In genomic region chr3:14900881-14901873, GRCh38 we compare ENCODE assay signal across 25 cellular contexts. TPM values are rescaled to one million over a fixed set of nuclear protein-coding genes. Genes with fewer than 3 reads are reported as not detected.
DNase-seq lines count a peak whose midpoint lies in the region; ATAC-seq, FAIRE-seq and TF ChIP-seq lines count a peak whose summit lies in the region.
"Had no signal": no experiment of that assay in that cellular context is flagged by ENCODE, and none has a peak within 500 bp of the region (broad histone marks: within the 10 kb centered on the region; RNA-seq: fewer than 3 reads in every experiment).

No MANE protein-coding gene starts in this region.

- H3K27me3 ChIP-seq in H7 (ENCODE audit: control insufficient read depth, insufficient read depth, low read length) = no peaks in the 10 kb centered on the region
- H3K27me3 ChIP-seq in H1 (replicated peaks in 1 of 4; ENCODE audit: control insufficient read depth in 3 of 4, extremely low read depth in 1 of 4, insufficient read depth in 3 of 4, low read length in 3 of 4) = no peaks in the 10 kb centered on the region
- no peaks in the 10 kb centered on the region for H3K27me3 ChIP-seq in SJCRH30
- H3K27me3 ChIP-seq: vagina had no signal

- TF ChIP-seq CTCF in H1 (IDR thresholded peaks at IDR 0.05; ENCODE audit: control extremely low read depth in 1 of 3, insufficient read depth in 1 of 3, low read depth in 1 of 3, low read length in 3 of 3) = no peak
- TF ChIP-seq CTCF in mucosa of descending colon (IDR thresholded peaks at IDR 0.05) = no peak

- H4K20me1 ChIP-seq in H1 (replicated peaks in 1 of 2; ENCODE audit: control insufficient read depth in 1 of 2, insufficient read depth in 2 of 2, low read length in 2 of 2) = no peaks in the 10 kb centered on the region

- H3K4me1 Mint-ChIP-seq in activated T-helper 17 cell treated with anti-CD3 and anti-CD28 coated beads, Interleukin-2, amount 50 U/mL, for 72 hours = no peaks in the 10 kb centered on the region

- peak overlapping the region; percentile 85 for H2BK120ac ChIP-seq in H1 (replicated peaks; ENCODE audit: low read depth, low read length)

- no peak overlapping the region for H3K4me3 Mint-ChIP-seq in activated T-helper 17 cell treated with anti-CD3 and anti-CD28 coated beads, Interleukin-2, amount 50 U/mL, for 72 hours
- H3K4me3 Mint-ChIP-seq: T-helper 2 cell treated with Interferon-gamma antibody and Interleukin-4, amounts not matched to agents 5 μg/mL and 100 μg/mL, for 36 hours had no signal

- no peak overlapping the region for H3K9ac ChIP-seq in H1 (replicated peaks in 1 of 4; ENCODE audit: extremely low read depth in 1 of 4, low read depth in 3 of 4, low read length in 3 of 4)

- peak overlapping the region; percentile 47; the same call in 1 of the 2 replicates for H2BK5ac ChIP-seq in H1 (ENCODE audit: low read depth, low read length)

- H3K27ac Mint-ChIP-seq in activated T-helper 17 cell treated with anti-CD3 and anti-CD28 coated beads, Interleukin-2, amount 50 U/mL, for 72 hours = no peak overlapping the region
- H3K27ac Mint-ChIP-seq: activated T-helper 2 cell treated with anti-CD3 and anti-CD28 coated beads, Interferon-gamma antibody, Interleukin-2, Interleukin-4, amounts not matched to agents 10 μg/mL and 5 μg/mL and 100 μg/mL, durations not matched to agents 14 hours and 24 hours and 36 hours; T-helper 2 cell treated with Interferon-gamma antibody and Interleukin-4, amounts not matched to agents 5 μg/mL and 100 μg/mL, for 36 hours had no signal

- H3K14ac ChIP-seq in H1 (ENCODE audit: insufficient read length) = no peak overlapping the region

- no peaks in the 10 kb centered on the region for H3K79me1 ChIP-seq in H1 (ENCODE audit: low read depth, low read length)

- peak overlapping the region; percentile 89 for H2BK15ac ChIP-seq in H1 (ENCODE audit: low read length)

- no peaks in the 10 kb centered on the region for H3K23me2 ChIP-seq in H1 (ENCODE audit: low read depth, low read length)

- peak; percentile 68 for ATAC-seq in mucosa of descending colon
- ATAC-seq in activated T-helper 17 cell treated with anti-CD3 and anti-CD28 coated beads, Interleukin-2, amount 50 U/mL, for 72 hours (replicated peaks) = no peak

- peak; percentile 64 for DNase-seq in H7
- DNase-seq in MV-4-11 (lab: John Stamatoyannopoulos, UW) = peak; percentile 13
- DNase-seq in H1 (ENCODE audit: low read depth in 1 of 2, low spot score in 2 of 2) = no peak
- DNase-seq in mucosa of descending colon = no peak
- no peak for DNase-seq in SJCRH30
- no peak for DNase-seq in NCI-H748 (lab: John Stamatoyannopoulos, UW; ENCODE audit: unreplicated experiment)
- no peak for DNase-seq in activated CD8-positive, alpha-beta memory T cell treated with anti-CD3 and anti-CD28 coated beads, Interleukin-2, amount 50 U/mL, for 48 hours
- DNase-seq: activated CD4-positive, alpha-beta T cell treated with anti-CD3 and anti-CD28 coated beads, Interleukin-2, amount 50 U/mL, for 4 hours; activated CD8-positive, alpha-beta memory T cell treated with anti-CD3 and anti-CD28 coated beads, Interleukin-2, amount 50 U/mL, for 4 hours; C1 segment of cervical spinal cord; cerebellar nuclear complex; glutamatergic neuron; GOT3; mesenchymal stem cell; NCI-H1417; NCI-H2107; NCI-H446; nucleus accumbens; stimulated activated CD4-positive, alpha-beta T cell treated with anti-CD3 and anti-CD28 coated beads, Interleukin-2, amount 100 ng/mL, for 48 hours; stimulated activated naive CD4-positive, alpha-beta T cell had no signal

- H3K27me3 Mint-ChIP-seq in activated T-helper 17 cell treated with anti-CD3 and anti-CD28 coated beads, Interleukin-2, amount 50 U/mL, for 72 hours = peaks cover 15% of the 10 kb centered on the region

- no peak for TF ChIP-seq POLR2A in H1 (IDR thresholded peaks at IDR 0.05; ENCODE audit: control extremely low read depth in 1 of 2, low read depth in 2 of 2, low read length in 2 of 2)

- peak overlapping the region; percentile 91; the same call in 1 of the 2 replicates for H2AK5ac ChIP-seq in H1 (ENCODE audit: low read depth, low read length)

- H3K4me1 ChIP-seq in H1 (replicated peaks in 1 of 4; ENCODE audit: control insufficient read depth in 3 of 4, insufficient read depth in 4 of 4, low read length in 3 of 4) (peaks cover 3 to 26% (median 19%) of the 10 kb centered on the region in 4 experiments), mucosa of descending colon (ENCODE audit: low read depth) (no peaks in the 10 kb centered on the region), SJCRH30 (no peaks in the 10 kb centered on the region)

- H2AFZ ChIP-seq in H1 (ENCODE audit: low read length) = no peak overlapping the region

- CTCF ChIA-PET in H1 (lab: Charles Lee; ENCODE audit: partially characterized antibody) = interaction anchor here (0.8 to 23.5 kb wide), 17 partner anchors 13 to 196 kb away, joined by 3 to 337 read pairs (median 6); no protein-coding TSS in a partner anchor

- H4K8ac ChIP-seq in H1 (ENCODE audit: extremely low read depth, insufficient read depth, low read length) = no peak overlapping the region; the same call in 1 of the 2 replicates

- peak overlapping the region; percentile 18 for H4K5ac ChIP-seq in H1 (ENCODE audit: insufficient read length, low read depth, low read length)

- peak overlapping the region; percentile 12 for H4K91ac ChIP-seq in H1 (replicated peaks; ENCODE audit: insufficient read length, low read length)

- TF ChIP-seq RAD21 in H1 (IDR thresholded peaks at IDR 0.05 in 1 of 2, conservative IDR thresholded peaks at IDR 0.05 in 1 of 2; ENCODE audit: low read depth in 2 of 2, low read length in 2 of 2) = no peak

- WGBS in H1 (ENCODE audit: extremely low coverage in 1 of 2, insufficient coverage in 1 of 2, insufficient read length in 1 of 2, insufficient replicate concordance in 2 of 2, low coverage in 1 of 2, low lambda C conversion rate in 2 of 2, missing lambda C conversion rate in 1 of 2), 2 experiments = 68% methylated on average over 15 of the region's 15 CpGs; no CpG with 5 or more reads in 1 of the 2 experiments

- H3K4me3 ChIP-seq in H7 (ENCODE audit: insufficient read depth, low read depth, low read length) (no peak overlapping the region), H1 (ENCODE audit: extremely low read depth in 1 of 4, insufficient read depth in 2 of 4, low read depth in 3 of 4, low read length in 4 of 4) (0 out of 8 replicates have a peak overlapping the region, but pooled peaks of 1 of the 4 experiments have one; percentile 2), mucosa of descending colon (no peak overlapping the region), SJCRH30 (no peak overlapping the region)
- H3K4me3 ChIP-seq: thoracic aorta, vagina had no signal

- H3K4me2 ChIP-seq in H1 (ENCODE audit: insufficient read depth in 1 of 2, low read depth in 2 of 2, low read length in 2 of 2) = peak overlapping the region; percentile 22 to 54; a peak in 3 of 4 replicates

- H3K9me3 ChIP-seq in H1 (ENCODE audit: insufficient read depth in 2 of 2, low read depth in 1 of 2, low read length in 1 of 2) (0 out of 4 replicates have a peak, but pooled peaks cover 0 to 4% of the 10 kb centered on the region in 2 experiments), mucosa of descending colon (peaks cover 3% of the 10 kb centered on the region), SJCRH30 (replicated peaks) (0 out of 2 replicates have a peak, but pooled peaks cover 4% of the 10 kb centered on the region)
- H3K9me3 ChIP-seq: thoracic aorta, vagina had no signal

- H3K18ac ChIP-seq in H1 (ENCODE audit: extremely low read depth, low read length) = peak overlapping the region; percentile 38

- intact Hi-C loops in mucosa of descending colon (cut with DNase I, micrococcal nuclease) = no loop called here

- FAIRE-seq in H1 (lab: Jason Lieb, UNC) = no peak

- H3K79me2 ChIP-seq in H1 (ENCODE audit: control insufficient read depth in 1 of 2, insufficient read depth in 2 of 2, low read length in 2 of 2) = no peaks in the 10 kb centered on the region

- H3K4ac ChIP-seq in H1 (replicated peaks; ENCODE audit: insufficient read length, low read depth, low read length) = peak overlapping the region; percentile 13

- H3K27ac ChIP-seq in H1 (ENCODE audit: low read depth, low read length) (no peak overlapping the region), SJCRH30 (no peak overlapping the region)
- H3K27ac ChIP-seq: thoracic aorta had no signal

- H2BK20ac ChIP-seq in H1 (ENCODE audit: low read length) = peak overlapping the region; percentile 75; the same call in 1 of the 2 replicates

- H3K36me3 Mint-ChIP-seq in activated T-helper 17 cell treated with anti-CD3 and anti-CD28 coated beads, Interleukin-2, amount 50 U/mL, for 72 hours (ENCODE audit: low read depth) = no peaks in the 10 kb centered on the region

- H3K23ac ChIP-seq in H1 (ENCODE audit: insufficient read length) = no peak overlapping the region

- POLR2A ChIA-PET in H1 (lab: Charles Lee; ENCODE audit: partially characterized antibody) = interaction anchor here (0.9 kb wide), 1 partner anchor 46 kb away, joined by 3 read pairs; no protein-coding TSS in a partner anchor

- H3K36me3 ChIP-seq in H7 (replicated peaks; ENCODE audit: control insufficient read depth, insufficient read depth, low read length) (peaks cover 3% of the 10 kb centered on the region), H1 (ENCODE audit: control insufficient read depth in 2 of 4, insufficient read depth in 4 of 4, low read length in 3 of 4) (peaks cover 0 to 2% (median 0%) of the 10 kb centered on the region in 4 experiments; a peak in 1 of 8 replicates), mucosa of descending colon (ENCODE audit: low read depth) (no peaks in the 10 kb centered on the region), SJCRH30 (no peaks in the 10 kb centered on the region)
- H3K36me3 ChIP-seq: thoracic aorta, vagina had no signal

- H3K9me3 Mint-ChIP-seq in activated T-helper 17 cell treated with anti-CD3 and anti-CD28 coated beads, Interleukin-2, amount 50 U/mL, for 72 hours = peaks cover 8% of the 10 kb centered on the region

- H2BK12ac ChIP-seq in H1 (ENCODE audit: low read depth, low read length) = peak overlapping the region; percentile 55; the same call in 1 of the 2 replicates

- no peak for TF ChIP-seq EP300 in H1 (IDR thresholded peaks at IDR 0.05; ENCODE audit: borderline replicate concordance in 1 of 2, low read depth in 2 of 2, low read length in 2 of 2)

- H3K56ac ChIP-seq in H1 (replicated peaks; ENCODE audit: insufficient read length, low read depth, low read length) = no peak overlapping the region

RNA-seq across cellular contexts. Expression of gene NR2C2, which starts 46.2 kb away (rescaled TPM):
- 14.7 and 25.6 TPM in 2 replicates for total RNA-seq in H7 (2014; rRNA removed; shearing (Covaris generic))
- total RNA-seq in H1 (2021; fragmentation: NEBNext Ultra II Directional; extraction: Animal tissue kit (Norgen Biotek cat#: 25700)) = 43.1 and 44.4 TPM in 2 replicates
- 16.6 and 17.5 TPM in 2 replicates for polyA plus RNA-seq in H1 (2011; rRNA removed)
- polyA plus RNA-seq in H1 (2011; cell fraction: cytosol; rRNA removed) = 18.1 TPM
- polyA plus RNA-seq in H1 (2011; cell fraction: nucleus; rRNA removed) = 78.9 TPM
- polyA plus RNA-seq in H1 (2012, experiment 1 of 2) = 18.7 to 28.5 TPM (median 26.7 TPM) in 4 replicates
- 2.1 TPM for polyA plus RNA-seq in H1 (2012, experiment 2 of 2)
- polyA plus RNA-seq in H1 (2013, experiment 1 of 2) = 26.7 TPM
- polyA plus RNA-seq in H1 (2013, experiment 2 of 2) = 23.9 TPM
- 54.6 and 58.7 TPM in 2 replicates for polyA minus RNA-seq in H1 (2011; rRNA and poly(A)+ RNA removed)
- 34.1 TPM for polyA minus RNA-seq in H1 (2011; cell fraction: cytosol; rRNA and poly(A)+ RNA removed)
- polyA minus RNA-seq in H1 (2011; cell fraction: nucleus; rRNA and poly(A)+ RNA removed) = 93.2 TPM
- total RNA-seq in mucosa of descending colon = 10 to 100 TPM; 37.6 to 56.6 (median 53.9) TPM
- total RNA-seq in SJCRH30 (2014; rRNA removed; shearing (Covaris generic)) = 27.0 and 27.2 TPM in 2 replicates
- total RNA-seq in activated T-helper 17 cell treated with anti-CD3 and anti-CD28 coated beads, Interleukin-2, amount 50 U/mL, for 72 hours = 10 to 100 TPM; 45.4 to 50.6 TPM

Comparison
In these comparisons a context has a peak if more than half of its experiments do, and no peak if none do; other contexts are left out.
1. DNase-seq: peak in H7 (single experiment) and MV-4-11 (single experiment); none in H1 (0 of 2), mucosa of descending colon (0 of 3), SJCRH30 (0 of 2), NCI-H748 (single experiment) and activated CD8-positive, alpha-beta memory T cell treated with anti-CD3 and anti-CD28 coated beads, Interleukin-2, amount 50 U/mL, for 48 hours (single experiment).